ENCODE assay signal across 1 cellular context in the genomic region with DNA sequence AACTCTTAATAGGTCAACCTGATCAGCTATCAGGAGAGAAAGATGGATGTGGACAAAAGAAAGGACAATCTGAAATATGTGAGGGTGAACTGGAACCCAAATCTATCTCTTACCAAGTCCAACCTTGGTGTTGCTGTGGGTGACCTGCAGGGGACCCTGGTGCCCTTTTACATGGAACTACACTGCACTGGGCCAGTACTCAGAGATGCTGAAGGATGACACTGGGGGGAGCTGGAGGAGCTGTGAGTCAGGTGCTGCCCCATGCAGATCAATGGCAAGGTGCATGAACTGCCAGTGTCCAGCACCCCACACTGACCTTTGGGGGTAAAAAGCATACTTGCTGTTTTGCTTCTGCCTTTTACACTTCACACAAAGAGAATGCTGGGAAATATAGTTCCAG.
TF ChIP-seq lines count a peak whose summit lies in the region.

No MANE protein-coding gene starts in this region.

TF ChIP-seq in H1, 55 proteins besides CTCF, POLR2A, EP300 and RAD21:
- TF ChIP-seq YY1 (IDR thresholded peaks at IDR 0.05; ENCODE audit: low read depth, low read length) (no peak), EZH2 (IDR thresholded peaks at IDR 0.05; ENCODE audit: low read depth, low read length, severe bottlenecking) (no peak), KDM1A (IDR thresholded peaks at IDR 0.05; ENCODE audit: borderline replicate concordance, low read length) (no peak), SP4 (IDR thresholded peaks at IDR 0.05; ENCODE audit: low read length) (no peak), TAF1 (IDR thresholded peaks at IDR 0.05; ENCODE audit: low read depth, low read length) (no peak), RNF2 (IDR thresholded peaks at IDR 0.05; ENCODE audit: borderline replicate concordance, low read depth, low read length, missing control alignments, poor library complexity, severe bottlenecking) (no peak), SRF (IDR thresholded peaks at IDR 0.05; ENCODE audit: low read depth, low read length) (no peak), HDAC2 (IDR thresholded peaks at IDR 0.05; ENCODE audit: borderline replicate concordance in 1 of 2, low read depth in 2 of 2, low read length in 2 of 2) (no peak), PHF8 (conservative IDR thresholded peaks at IDR 0.05; ENCODE audit: low read depth, low read length) (no peak), GABPA (IDR thresholded peaks at IDR 0.05; ENCODE audit: borderline replicate concordance, insufficient read depth, low read length) (no peak), MAFK (IDR thresholded peaks at IDR 0.05; ENCODE audit: low read depth, low read length) (no peak)
- TF ChIP-seq, protein P1, sequence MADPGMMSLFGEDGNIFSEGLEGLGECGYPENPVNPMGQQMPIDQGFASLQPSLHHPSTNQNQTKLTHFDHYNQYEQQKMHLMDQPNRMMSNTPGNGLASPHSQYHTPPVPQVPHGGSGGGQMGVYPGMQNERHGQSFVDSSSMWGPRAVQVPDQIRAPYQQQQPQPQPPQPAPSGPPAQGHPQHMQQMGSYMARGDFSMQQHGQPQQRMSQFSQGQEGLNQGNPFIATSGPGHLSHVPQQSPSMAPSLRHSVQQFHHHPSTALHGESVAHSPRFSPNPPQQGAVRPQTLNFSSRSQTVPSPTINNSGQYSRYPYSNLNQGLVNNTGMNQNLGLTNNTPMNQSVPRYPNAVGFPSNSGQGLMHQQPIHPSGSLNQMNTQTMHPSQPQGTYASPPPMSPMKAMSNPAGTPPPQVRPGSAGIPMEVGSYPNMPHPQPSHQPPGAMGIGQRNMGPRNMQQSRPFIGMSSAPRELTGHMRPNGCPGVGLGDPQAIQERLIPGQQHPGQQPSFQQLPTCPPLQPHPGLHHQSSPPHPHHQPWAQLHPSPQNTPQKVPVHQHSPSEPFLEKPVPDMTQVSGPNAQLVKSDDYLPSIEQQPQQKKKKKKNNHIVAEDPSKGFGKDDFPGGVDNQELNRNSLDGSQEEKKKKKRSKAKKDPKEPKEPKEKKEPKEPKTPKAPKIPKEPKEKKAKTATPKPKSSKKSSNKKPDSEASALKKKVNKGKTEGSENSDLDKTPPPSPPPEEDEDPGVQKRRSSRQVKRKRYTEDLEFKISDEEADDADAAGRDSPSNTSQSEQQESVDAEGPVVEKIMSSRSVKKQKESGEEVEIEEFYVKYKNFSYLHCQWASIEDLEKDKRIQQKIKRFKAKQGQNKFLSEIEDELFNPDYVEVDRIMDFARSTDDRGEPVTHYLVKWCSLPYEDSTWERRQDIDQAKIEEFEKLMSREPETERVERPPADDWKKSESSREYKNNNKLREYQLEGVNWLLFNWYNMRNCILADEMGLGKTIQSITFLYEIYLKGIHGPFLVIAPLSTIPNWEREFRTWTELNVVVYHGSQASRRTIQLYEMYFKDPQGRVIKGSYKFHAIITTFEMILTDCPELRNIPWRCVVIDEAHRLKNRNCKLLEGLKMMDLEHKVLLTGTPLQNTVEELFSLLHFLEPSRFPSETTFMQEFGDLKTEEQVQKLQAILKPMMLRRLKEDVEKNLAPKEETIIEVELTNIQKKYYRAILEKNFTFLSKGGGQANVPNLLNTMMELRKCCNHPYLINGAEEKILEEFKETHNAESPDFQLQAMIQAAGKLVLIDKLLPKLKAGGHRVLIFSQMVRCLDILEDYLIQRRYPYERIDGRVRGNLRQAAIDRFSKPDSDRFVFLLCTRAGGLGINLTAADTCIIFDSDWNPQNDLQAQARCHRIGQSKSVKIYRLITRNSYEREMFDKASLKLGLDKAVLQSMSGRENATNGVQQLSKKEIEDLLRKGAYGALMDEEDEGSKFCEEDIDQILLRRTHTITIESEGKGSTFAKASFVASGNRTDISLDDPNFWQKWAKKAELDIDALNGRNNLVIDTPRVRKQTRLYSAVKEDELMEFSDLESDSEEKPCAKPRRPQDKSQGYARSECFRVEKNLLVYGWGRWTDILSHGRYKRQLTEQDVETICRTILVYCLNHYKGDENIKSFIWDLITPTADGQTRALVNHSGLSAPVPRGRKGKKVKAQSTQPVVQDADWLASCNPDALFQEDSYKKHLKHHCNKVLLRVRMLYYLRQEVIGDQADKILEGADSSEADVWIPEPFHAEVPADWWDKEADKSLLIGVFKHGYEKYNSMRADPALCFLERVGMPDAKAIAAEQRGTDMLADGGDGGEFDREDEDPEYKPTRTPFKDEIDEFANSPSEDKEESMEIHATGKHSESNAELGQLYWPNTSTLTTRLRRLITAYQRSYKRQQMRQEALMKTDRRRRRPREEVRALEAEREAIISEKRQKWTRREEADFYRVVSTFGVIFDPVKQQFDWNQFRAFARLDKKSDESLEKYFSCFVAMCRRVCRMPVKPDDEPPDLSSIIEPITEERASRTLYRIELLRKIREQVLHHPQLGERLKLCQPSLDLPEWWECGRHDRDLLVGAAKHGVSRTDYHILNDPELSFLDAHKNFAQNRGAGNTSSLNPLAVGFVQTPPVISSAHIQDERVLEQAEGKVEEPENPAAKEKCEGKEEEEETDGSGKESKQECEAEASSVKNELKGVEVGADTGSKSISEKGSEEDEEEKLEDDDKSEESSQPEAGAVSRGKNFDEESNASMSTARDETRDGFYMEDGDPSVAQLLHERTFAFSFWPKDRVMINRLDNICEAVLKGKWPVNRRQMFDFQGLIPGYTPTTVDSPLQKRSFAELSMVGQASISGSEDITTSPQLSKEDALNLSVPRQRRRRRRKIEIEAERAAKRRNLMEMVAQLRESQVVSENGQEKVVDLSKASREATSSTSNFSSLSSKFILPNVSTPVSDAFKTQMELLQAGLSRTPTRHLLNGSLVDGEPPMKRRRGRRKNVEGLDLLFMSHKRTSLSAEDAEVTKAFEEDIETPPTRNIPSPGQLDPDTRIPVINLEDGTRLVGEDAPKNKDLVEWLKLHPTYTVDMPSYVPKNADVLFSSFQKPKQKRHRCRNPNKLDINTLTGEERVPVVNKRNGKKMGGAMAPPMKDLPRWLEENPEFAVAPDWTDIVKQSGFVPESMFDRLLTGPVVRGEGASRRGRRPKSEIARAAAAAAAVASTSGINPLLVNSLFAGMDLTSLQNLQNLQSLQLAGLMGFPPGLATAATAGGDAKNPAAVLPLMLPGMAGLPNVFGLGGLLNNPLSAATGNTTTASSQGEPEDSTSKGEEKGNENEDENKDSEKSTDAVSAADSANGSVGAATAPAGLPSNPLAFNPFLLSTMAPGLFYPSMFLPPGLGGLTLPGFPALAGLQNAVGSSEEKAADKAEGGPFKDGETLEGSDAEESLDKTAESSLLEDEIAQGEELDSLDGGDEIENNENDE (IDR thresholded peaks at IDR 0.05; ENCODE audit: insufficient replicate concordance, low read length) = no peak
- TF ChIP-seq, protein P2, sequence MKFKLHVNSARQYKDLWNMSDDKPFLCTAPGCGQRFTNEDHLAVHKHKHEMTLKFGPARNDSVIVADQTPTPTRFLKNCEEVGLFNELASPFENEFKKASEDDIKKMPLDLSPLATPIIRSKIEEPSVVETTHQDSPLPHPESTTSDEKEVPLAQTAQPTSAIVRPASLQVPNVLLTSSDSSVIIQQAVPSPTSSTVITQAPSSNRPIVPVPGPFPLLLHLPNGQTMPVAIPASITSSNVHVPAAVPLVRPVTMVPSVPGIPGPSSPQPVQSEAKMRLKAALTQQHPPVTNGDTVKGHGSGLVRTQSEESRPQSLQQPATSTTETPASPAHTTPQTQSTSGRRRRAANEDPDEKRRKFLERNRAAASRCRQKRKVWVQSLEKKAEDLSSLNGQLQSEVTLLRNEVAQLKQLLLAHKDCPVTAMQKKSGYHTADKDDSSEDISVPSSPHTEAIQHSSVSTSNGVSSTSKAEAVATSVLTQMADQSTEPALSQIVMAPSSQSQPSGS (IDR thresholded peaks at IDR 0.05; ENCODE audit: low read length) = no peak
